ENCODE assay signal across 1 cellular context in genomic region chr11:118608268-118609214, GRCh38.
TF ChIP-seq lines count a peak whose summit lies in the region.

No MANE protein-coding gene starts in this region.

TF ChIP-seq in K562, 482 proteins besides CTCF, POLR2A, EP300 and RAD21 (continued from another document and continues in another):
- TF ChIP-seq PCBP1 (IDR thresholded peaks at IDR 0.05; ENCODE audit: low read depth, low read length, poor library complexity, severe bottlenecking) (no peak), PHF20 (IDR thresholded peaks at IDR 0.05; ENCODE audit: partially characterized antibody) (peak; percentile 24), POLR2AphosphoS2 (IDR thresholded peaks at IDR 0.05; ENCODE audit: low read length) (no peak), TFAM (CRISPR knock-in tag; conservative IDR thresholded peaks at IDR 0.05) (no peak), SRSF1 (IDR thresholded peaks at IDR 0.05; ENCODE audit: low read depth, low read length) (no peak), IRF9 (tag; IDR thresholded peaks at IDR 0.05) (peak; percentile 69), SMAD4 (CRISPR knock-in tag; conservative IDR thresholded peaks at IDR 0.05) (peak; percentile 83), E2F6 (IDR thresholded peaks at IDR 0.05; ENCODE audit: borderline replicate concordance in 1 of 2, extremely low read depth in 1 of 2, insufficient read depth in 1 of 2, insufficient read length in 1 of 2, low read depth in 1 of 2, low read length in 1 of 2, poor library complexity in 1 of 2, severe bottlenecking in 1 of 2) (peak; percentile 93 to 94), TRIM25 (IDR thresholded peaks at IDR 0.05; ENCODE audit: borderline replicate concordance) (peak; percentile 81; the same call in 1 of the 2 replicates), EP400 (IDR thresholded peaks at IDR 0.05) (peak; percentile 85), ZNF584 (CRISPR knock-in tag; IDR thresholded peaks at IDR 0.05; ENCODE audit: low read depth) (0 out of 2 replicates have a peak, but pooled peaks have one; percentile 29), ZNF165 (CRISPR knock-in tag; IDR thresholded peaks at IDR 0.05; ENCODE audit: borderline replicate concordance) (0 out of 2 replicates have a peak, but pooled peaks have one; percentile 25), BRD4 (IDR thresholded peaks at IDR 0.05) (peak; percentile 23; the same call in 1 of the 2 replicates), ZNF79 (CRISPR knock-in tag; IDR thresholded peaks at IDR 0.05; ENCODE audit: low read depth) (no peak), MYC (IDR thresholded peaks at IDR 0.05; ENCODE audit: low read depth, low read length) (peak; percentile 81), MYC (CRISPR knock-in tag; IDR thresholded peaks at IDR 0.05; ENCODE audit: borderline replicate concordance, low read depth) (0 out of 2 replicates have a peak, but pooled peaks have one; percentile 2), ZNF12 (CRISPR knock-in tag; IDR thresholded peaks at IDR 0.05) (peak; percentile 49; the same call in 1 of the 2 replicates), ZNF124 (CRISPR knock-in tag; IDR thresholded peaks at IDR 0.05) (no peak), SMARCA5 (IDR thresholded peaks at IDR 0.05) (peak; percentile 90), DPF2 (IDR thresholded peaks at IDR 0.05) (peak; percentile 87), ZBTB1 (CRISPR knock-in tag; IDR thresholded peaks at IDR 0.05; ENCODE audit: borderline replicate concordance, low read depth) (peak; percentile 47; the same call in 1 of the 2 replicates), ZNF589 (CRISPR knock-in tag; IDR thresholded peaks at IDR 0.05; ENCODE audit: low read depth) (no peak; the same call in 1 of the 2 replicates), CHD2 (IDR thresholded peaks at IDR 0.05; ENCODE audit: low read depth, low read length) (peak; percentile 38; the same call in 1 of the 2 replicates), SIX5 (IDR thresholded peaks at IDR 0.05; ENCODE audit: borderline replicate concordance in 1 of 2, insufficient read depth in 1 of 2, low read depth in 1 of 2, low read length in 2 of 2) (no peak), JUN (IDR thresholded peaks at IDR 0.05; ENCODE audit: borderline replicate concordance, low read depth, low read length) (peak; percentile 67; the same call in 1 of the 2 replicates), JUN (CRISPR knock-in tag; IDR thresholded peaks at IDR 0.05; ENCODE audit: borderline replicate concordance) (peak; percentile 72; the same call in 1 of the 2 replicates), GTF2A2 (tag; IDR thresholded peaks at IDR 0.05) (no peak), HMGN3 (IDR thresholded peaks at IDR 0.05; ENCODE audit: borderline replicate concordance, extremely low read depth, insufficient read length, low read depth, low read length) (peak; percentile 90), BCOR (IDR thresholded peaks at IDR 0.05) (peak; percentile 60), NCOA2 (IDR thresholded peaks at IDR 0.05; ENCODE audit: partially characterized antibody in 2 of 2) (no peak)
- TF ChIP-seq, protein P1, sequence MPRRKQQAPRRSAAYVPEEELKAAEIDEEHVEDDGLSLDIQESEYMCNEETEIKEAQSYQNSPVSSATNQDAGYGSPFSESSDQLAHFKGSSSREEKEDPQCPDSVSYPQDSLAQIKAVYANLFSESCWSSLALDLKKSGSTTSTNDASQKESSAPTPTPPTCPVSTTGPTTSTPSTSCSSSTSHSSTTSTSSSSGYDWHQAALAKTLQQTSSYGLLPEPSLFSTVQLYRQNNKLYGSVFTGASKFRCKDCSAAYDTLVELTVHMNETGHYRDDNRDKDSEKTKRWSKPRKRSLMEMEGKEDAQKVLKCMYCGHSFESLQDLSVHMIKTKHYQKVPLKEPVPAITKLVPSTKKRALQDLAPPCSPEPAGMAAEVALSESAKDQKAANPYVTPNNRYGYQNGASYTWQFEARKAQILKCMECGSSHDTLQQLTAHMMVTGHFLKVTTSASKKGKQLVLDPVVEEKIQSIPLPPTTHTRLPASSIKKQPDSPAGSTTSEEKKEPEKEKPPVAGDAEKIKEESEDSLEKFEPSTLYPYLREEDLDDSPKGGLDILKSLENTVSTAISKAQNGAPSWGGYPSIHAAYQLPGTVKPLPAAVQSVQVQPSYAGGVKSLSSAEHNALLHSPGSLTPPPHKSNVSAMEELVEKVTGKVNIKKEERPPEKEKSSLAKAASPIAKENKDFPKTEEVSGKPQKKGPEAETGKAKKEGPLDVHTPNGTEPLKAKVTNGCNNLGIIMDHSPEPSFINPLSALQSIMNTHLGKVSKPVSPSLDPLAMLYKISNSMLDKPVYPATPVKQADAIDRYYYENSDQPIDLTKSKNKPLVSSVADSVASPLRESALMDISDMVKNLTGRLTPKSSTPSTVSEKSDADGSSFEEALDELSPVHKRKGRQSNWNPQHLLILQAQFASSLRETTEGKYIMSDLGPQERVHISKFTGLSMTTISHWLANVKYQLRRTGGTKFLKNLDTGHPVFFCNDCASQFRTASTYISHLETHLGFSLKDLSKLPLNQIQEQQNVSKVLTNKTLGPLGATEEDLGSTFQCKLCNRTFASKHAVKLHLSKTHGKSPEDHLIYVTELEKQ (CRISPR knock-in tag; IDR thresholded peaks at IDR 0.05) = no peak
- TF ChIP-seq, protein P2, sequence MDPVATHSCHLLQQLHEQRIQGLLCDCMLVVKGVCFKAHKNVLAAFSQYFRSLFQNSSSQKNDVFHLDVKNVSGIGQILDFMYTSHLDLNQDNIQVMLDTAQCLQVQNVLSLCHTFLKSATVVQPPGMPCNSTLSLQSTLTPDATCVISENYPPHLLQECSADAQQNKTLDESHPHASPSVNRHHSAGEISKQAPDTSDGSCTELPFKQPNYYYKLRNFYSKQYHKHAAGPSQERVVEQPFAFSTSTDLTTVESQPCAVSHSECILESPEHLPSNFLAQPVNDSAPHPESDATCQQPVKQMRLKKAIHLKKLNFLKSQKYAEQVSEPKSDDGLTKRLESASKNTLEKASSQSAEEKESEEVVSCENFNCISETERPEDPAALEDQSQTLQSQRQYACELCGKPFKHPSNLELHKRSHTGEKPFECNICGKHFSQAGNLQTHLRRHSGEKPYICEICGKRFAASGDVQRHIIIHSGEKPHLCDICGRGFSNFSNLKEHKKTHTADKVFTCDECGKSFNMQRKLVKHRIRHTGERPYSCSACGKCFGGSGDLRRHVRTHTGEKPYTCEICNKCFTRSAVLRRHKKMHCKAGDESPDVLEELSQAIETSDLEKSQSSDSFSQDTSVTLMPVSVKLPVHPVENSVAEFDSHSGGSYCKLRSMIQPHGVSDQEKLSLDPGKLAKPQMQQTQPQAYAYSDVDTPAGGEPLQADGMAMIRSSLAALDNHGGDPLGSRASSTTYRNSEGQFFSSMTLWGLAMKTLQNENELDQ (CRISPR knock-in tag; IDR thresholded peaks at IDR 0.05; ENCODE audit: borderline replicate concordance) = no peak
- TF ChIP-seq, protein P3, sequence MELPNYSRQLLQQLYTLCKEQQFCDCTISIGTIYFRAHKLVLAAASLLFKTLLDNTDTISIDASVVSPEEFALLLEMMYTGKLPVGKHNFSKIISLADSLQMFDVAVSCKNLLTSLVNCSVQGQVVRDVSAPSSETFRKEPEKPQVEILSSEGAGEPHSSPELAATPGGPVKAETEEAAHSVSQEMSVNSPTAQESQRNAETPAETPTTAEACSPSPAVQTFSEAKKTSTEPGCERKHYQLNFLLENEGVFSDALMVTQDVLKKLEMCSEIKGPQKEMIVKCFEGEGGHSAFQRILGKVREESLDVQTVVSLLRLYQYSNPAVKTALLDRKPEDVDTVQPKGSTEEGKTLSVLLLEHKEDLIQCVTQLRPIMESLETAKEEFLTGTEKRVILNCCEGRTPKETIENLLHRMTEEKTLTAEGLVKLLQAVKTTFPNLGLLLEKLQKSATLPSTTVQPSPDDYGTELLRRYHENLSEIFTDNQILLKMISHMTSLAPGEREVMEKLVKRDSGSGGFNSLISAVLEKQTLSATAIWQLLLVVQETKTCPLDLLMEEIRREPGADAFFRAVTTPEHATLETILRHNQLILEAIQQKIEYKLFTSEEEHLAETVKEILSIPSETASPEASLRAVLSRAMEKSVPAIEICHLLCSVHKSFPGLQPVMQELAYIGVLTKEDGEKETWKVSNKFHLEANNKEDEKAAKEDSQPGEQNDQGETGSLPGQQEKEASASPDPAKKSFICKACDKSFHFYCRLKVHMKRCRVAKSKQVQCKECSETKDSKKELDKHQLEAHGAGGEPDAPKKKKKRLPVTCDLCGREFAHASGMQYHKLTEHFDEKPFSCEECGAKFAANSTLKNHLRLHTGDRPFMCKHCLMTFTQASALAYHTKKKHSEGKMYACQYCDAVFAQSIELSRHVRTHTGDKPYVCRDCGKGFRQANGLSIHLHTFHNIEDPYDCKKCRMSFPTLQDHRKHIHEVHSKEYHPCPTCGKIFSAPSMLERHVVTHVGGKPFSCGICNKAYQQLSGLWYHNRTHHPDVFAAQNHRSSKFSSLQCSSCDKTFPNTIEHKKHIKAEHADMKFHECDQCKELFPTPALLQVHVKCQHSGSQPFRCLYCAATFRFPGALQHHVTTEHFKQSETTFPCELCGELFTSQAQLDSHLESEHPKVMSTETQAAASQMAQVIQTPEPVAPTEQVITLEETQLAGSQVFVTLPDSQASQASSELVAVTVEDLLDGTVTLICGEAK (IDR thresholded peaks at IDR 0.05) = peak; percentile 69
- TF ChIP-seq, protein P3 (CRISPR knock-in tag; IDR thresholded peaks at IDR 0.05) = no peak
- TF ChIP-seq, protein P4, sequence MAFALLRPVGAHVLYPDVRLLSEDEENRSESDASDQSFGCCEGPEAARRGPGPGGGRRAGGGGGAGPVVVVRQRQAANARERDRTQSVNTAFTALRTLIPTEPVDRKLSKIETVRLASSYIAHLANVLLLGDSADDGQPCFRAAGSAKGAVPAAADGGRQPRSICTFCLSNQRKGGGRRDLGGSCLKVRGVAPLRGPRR (CRISPR knock-in tag; IDR thresholded peaks at IDR 0.05) = no peak
- TF ChIP-seq, protein P5, sequence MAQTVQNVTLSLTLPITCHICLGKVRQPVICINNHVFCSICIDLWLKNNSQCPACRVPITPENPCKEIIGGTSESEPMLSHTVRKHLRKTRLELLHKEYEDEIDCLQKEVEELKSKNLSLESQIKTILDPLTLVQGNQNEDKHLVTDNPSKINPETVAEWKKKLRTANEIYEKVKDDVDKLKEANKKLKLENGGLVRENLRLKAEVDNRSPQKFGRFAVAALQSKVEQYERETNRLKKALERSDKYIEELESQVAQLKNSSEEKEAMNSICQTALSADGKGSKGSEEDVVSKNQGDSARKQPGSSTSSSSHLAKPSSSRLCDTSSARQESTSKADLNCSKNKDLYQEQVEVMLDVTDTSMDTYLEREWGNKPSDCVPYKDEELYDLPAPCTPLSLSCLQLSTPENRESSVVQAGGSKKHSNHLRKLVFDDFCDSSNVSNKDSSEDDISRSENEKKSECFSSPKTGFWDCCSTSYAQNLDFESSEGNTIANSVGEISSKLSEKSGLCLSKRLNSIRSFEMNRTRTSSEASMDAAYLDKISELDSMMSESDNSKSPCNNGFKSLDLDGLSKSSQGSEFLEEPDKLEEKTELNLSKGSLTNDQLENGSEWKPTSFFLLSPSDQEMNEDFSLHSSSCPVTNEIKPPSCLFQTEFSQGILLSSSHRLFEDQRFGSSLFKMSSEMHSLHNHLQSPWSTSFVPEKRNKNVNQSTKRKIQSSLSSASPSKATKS (CRISPR knock-in tag; IDR thresholded peaks at IDR 0.05) = no peak
